ENCODE assay signal across 23 cellular contexts in genomic region chr13:60974296-60974695, GRCh38.
A peak's percentile ranks its signal among the peaks of the same experiment; 100 is the strongest.
DNase-seq lines count a peak whose midpoint lies in the region; ATAC-seq and TF ChIP-seq lines count a peak whose summit lies in the region.
"Had no signal": no experiment of that assay in that cellular context is flagged by ENCODE, and none has a peak within 500 bp of the region (broad histone marks: within the 10 kb centered on the region; RNA-seq: fewer than 3 reads in every experiment).

No MANE protein-coding gene starts in this region.

- no peak overlapping the region for H3K18ac ChIP-seq in trophoblast cell (ENCODE audit: low read length)

- H3K79me2 ChIP-seq in GM23338 (replicated peaks; ENCODE audit: insufficient read depth) (no peaks in the 10 kb centered on the region), trophoblast cell (ENCODE audit: control insufficient read depth, insufficient read depth, low read length, poor library complexity) (no peaks in the 10 kb centered on the region)

- TF ChIP-seq POLR2A in spleen (IDR thresholded peaks at IDR 0.05) = no peak

- no peak overlapping the region for H2AK5ac ChIP-seq in trophoblast cell (ENCODE audit: low read length)

- H4K8ac ChIP-seq in trophoblast cell (ENCODE audit: low read depth, low read length) = no peak overlapping the region

- peaks cover 27% of the 10 kb centered on the region for H3K36me3 Mint-ChIP-seq in GM23338 (ENCODE audit: low read depth)

- H3K9ac ChIP-seq in HUES64 (ENCODE audit: low read depth, low read length) (no peak overlapping the region), iPS-20b (ENCODE audit: low read depth, low read length) (no peak overlapping the region), trophoblast cell (ENCODE audit: low read length) (no peak overlapping the region)
- H3K9ac ChIP-seq: BLaER1 treated with 17β-estradiol and CSF1 and Interleukin-3, amounts not matched to agents 10 nM and 100 nM had no signal

- no peak overlapping the region for H2BK12ac ChIP-seq in trophoblast cell (ENCODE audit: low read length)

- H4K12ac ChIP-seq in trophoblast cell (ENCODE audit: low read depth, low read length) = no peak overlapping the region

- intact Hi-C loops in spleen (cut with DNase I; ENCODE audit: low total_unique reads) = no loop called here

- peaks cover 2% of the 10 kb centered on the region for H3K79me1 ChIP-seq in trophoblast cell (ENCODE audit: low read length)

- H3K27me3 ChIP-seq in GM23338 (ENCODE audit: insufficient read depth) (no peaks in the 10 kb centered on the region), HUES64 (ENCODE audit: insufficient read depth, low read length) (no peaks in the 10 kb centered on the region), iPS-20b (ENCODE audit: insufficient read depth, low read length) (no peaks in the 10 kb centered on the region), trophoblast cell (ENCODE audit: insufficient read depth, low read length) (no peaks in the 10 kb centered on the region), spleen (replicated peaks in 1 of 7) (no peaks in the 10 kb centered on the region)
- H3K27me3 ChIP-seq: BLaER1 treated with 17β-estradiol and CSF1 and Interleukin-3, amounts not matched to agents 10 nM and 100 nM had no signal

- H2AFZ ChIP-seq in GM23338 (no peak overlapping the region), trophoblast cell (ENCODE audit: insufficient read depth, low read length, poor library complexity) (no peak overlapping the region)

- no peak overlapping the region for H3K4me3 Mint-ChIP-seq in GM23338
- H3K4me3 Mint-ChIP-seq: CD4-positive, alpha-beta T cell; HFFc6 had no signal

- 32% methylated on average over 1 of the region's 1 CpG for WGBS in HUES64
- WGBS in trophoblast cell (ENCODE audit: extremely low coverage, insufficient coverage, insufficient read length) = no CpG with 5 or more reads among the region's 1 CpG
- 0 to 21% (median 10%) methylated on average over 1 of the region's 1 CpG for WGBS in spleen, 5 donors

- H2BK5ac ChIP-seq in trophoblast cell (ENCODE audit: low read depth, low read length, poor library complexity) = no peak overlapping the region

- no peaks in the 10 kb centered on the region for H4K20me1 ChIP-seq in GM23338 (replicated peaks; ENCODE audit: insufficient read depth)
- H4K20me1 ChIP-seq: BLaER1 treated with 17β-estradiol and CSF1 and Interleukin-3, amounts not matched to agents 10 nM and 100 nM had no signal

- H3K9me3 Mint-ChIP-seq in GM23338 = peaks cover 20% of the 10 kb centered on the region; the same call in 2 of the 3 replicates

- peaks cover 7% of the 10 kb centered on the region; the same call in 1 of the 2 replicates for H3F3A ChIP-seq in GM23338 (replicated peaks; ENCODE audit: low read depth)

- peak overlapping the region; percentile 78 for H3K27ac Mint-ChIP-seq in GM23338
- H3K27ac Mint-ChIP-seq: CD4-positive, alpha-beta T cell; HFFc6 had no signal

- H3K4me3 ChIP-seq in GM23338 (no peak overlapping the region), HUES64 (ENCODE audit: low read length) (no peak overlapping the region), iPS-20b (ENCODE audit: low read length) (no peak overlapping the region), trophoblast cell (ENCODE audit: low read depth, low read length) (no peak overlapping the region), spleen (no peak overlapping the region)
- H3K4me3 ChIP-seq: A549; BLaER1 treated with 17β-estradiol and CSF1 and Interleukin-3, amounts not matched to agents 10 nM and 100 nM had no signal

- no peak overlapping the region for H2BK120ac ChIP-seq in trophoblast cell (ENCODE audit: insufficient read depth, low read length, poor library complexity)

- ATAC-seq in GM23338 = peak; percentile 26; the same call in 1 of the 3 replicates
- ATAC-seq: A549, Panc1 had no signal

- H3K23ac ChIP-seq in trophoblast cell (ENCODE audit: low read length) = no peak overlapping the region

- H3K27ac ChIP-seq in GM23338 (ENCODE audit: low read depth) (peak overlapping the region; percentile 35; the same call in 1 of the 2 replicates), HUES64 (ENCODE audit: low read depth, low read length) (peak overlapping the region; percentile 45; the same call in 1 of the 2 replicates), iPS-20b (ENCODE audit: low read length) (peak overlapping the region; percentile 30), trophoblast cell (ENCODE audit: low read depth, low read length) (peak overlapping the region; percentile 59), spleen (no peak overlapping the region)
- H3K27ac ChIP-seq: A549; BLaER1 treated with 17β-estradiol and CSF1 and Interleukin-3, amounts not matched to agents 10 nM and 100 nM; RWPE1 had no signal

- peaks cover 27% of the 10 kb centered on the region for H3K4me1 Mint-ChIP-seq in GM23338

- peak; percentile 21 for DNase-seq in GM23338 (ENCODE audit: low spot score)
- DNase-seq in trophoblast cell = no peak
- DNase-seq in stimulated activated naive CD4-positive, alpha-beta T cell treated with Interleukin-2 at 50 U/mL for 16 hours (lab: John Stamatoyannopoulos, UW) = no peak
- no peak for DNase-seq in spleen
- DNase-seq in germinal center (ENCODE audit: low spot score) = no peak
- DNase-seq: AML-193; CD4-positive, alpha-beta T cell; H7; HFFc6; Karpas-422; NCI-H1092 treated with DMSO at 0.1 percent for 48 hours; NCI-H146; NCI-H1930; NCI-H2107; NCI-H446 treated with DMSO at 0.1 percent for 48 hours; NCI-H526 treated with DMSO at 0.1 percent for 48 hours; SHP77 had no signal

- no peak overlapping the region for H3K14ac ChIP-seq in trophoblast cell (ENCODE audit: low read length)

- peaks cover 8% of the 10 kb centered on the region; the same call in 1 of the 2 replicates for H3K4me1 ChIP-seq in GM23338 (ENCODE audit: insufficient read depth)
- peaks cover 2% of the 10 kb centered on the region; the same call in 1 of the 2 replicates for H3K4me1 ChIP-seq in HUES64 (ENCODE audit: insufficient read depth, low read length)
- H3K4me1 ChIP-seq in iPS-20b (ENCODE audit: insufficient read depth, low read length) = peaks cover 3% of the 10 kb centered on the region; the same call in 1 of the 2 replicates
- H3K4me1 ChIP-seq in trophoblast cell (ENCODE audit: control insufficient read depth in 1 of 2, insufficient read depth in 2 of 2, low read length in 2 of 2) = no peaks in the 10 kb centered on the region
- no peaks in the 10 kb centered on the region for H3K4me1 ChIP-seq in spleen
- H3K4me1 ChIP-seq: A549; BLaER1 treated with 17β-estradiol and CSF1 and Interleukin-3, amounts not matched to agents 10 nM and 100 nM had no signal

- 0 out of 2 replicates have a peak, but pooled peaks cover 4% of the 10 kb centered on the region for H3K9me2 ChIP-seq in GM23338 (ENCODE audit: insufficient read depth)

- no peak overlapping the region for H3K4ac ChIP-seq in trophoblast cell (ENCODE audit: low read depth, low read length)

- TF ChIP-seq CTCF in GM23338 (conservative IDR thresholded peaks at IDR 0.05; ENCODE audit: low read depth in 2 of 2) = no peak
- TF ChIP-seq CTCF in spleen (IDR thresholded peaks at IDR 0.05 in 8 of 11, conservative IDR thresholded peaks at IDR 0.05 in 3 of 11) = no peak

- H3K27me3 Mint-ChIP-seq in GM23338 (ENCODE audit: insufficient read depth, low read depth, poor library complexity) = peaks cover 6% of the 10 kb centered on the region
- H3K27me3 Mint-ChIP-seq: CD4-positive, alpha-beta T cell had no signal

- H3K36me3 ChIP-seq in GM23338 (ENCODE audit: insufficient read depth) = no peaks in the 10 kb centered on the region
- H3K36me3 ChIP-seq in HUES64 (ENCODE audit: insufficient read depth, low read length) = no peaks in the 10 kb centered on the region
- H3K36me3 ChIP-seq in iPS-20b (ENCODE audit: insufficient read depth, low read depth, low read length) = no peaks in the 10 kb centered on the region
- no peaks in the 10 kb centered on the region for H3K36me3 ChIP-seq in trophoblast cell (ENCODE audit: control insufficient read depth in 1 of 2, insufficient read depth in 2 of 2, low read length in 2 of 2)
- no peaks in the 10 kb centered on the region for H3K36me3 ChIP-seq in spleen
- H3K36me3 ChIP-seq: BLaER1 treated with 17β-estradiol and CSF1 and Interleukin-3, amounts not matched to agents 10 nM and 100 nM had no signal

- no peak overlapping the region for H4K91ac ChIP-seq in trophoblast cell (ENCODE audit: low read depth, low read length)

- H3K4me2 ChIP-seq in GM23338 (no peak overlapping the region), trophoblast cell (ENCODE audit: low read length) (no peak overlapping the region)
- H3K4me2 ChIP-seq: A549; BLaER1 treated with 17β-estradiol and CSF1 and Interleukin-3, amounts not matched to agents 10 nM and 100 nM had no signal

- H3K9me3 ChIP-seq in HUES64 (ENCODE audit: insufficient read depth, low read depth, low read length) = no peaks in the 10 kb centered on the region; the same call in 1 of the 2 replicates
- no peaks in the 10 kb centered on the region for H3K9me3 ChIP-seq in iPS-20b (ENCODE audit: insufficient read depth, low read depth, low read length)
- H3K9me3 ChIP-seq in trophoblast cell (ENCODE audit: insufficient read depth, low read depth, low read length) = no peaks in the 10 kb centered on the region
- peaks cover 0 to 11% (median 3%) of the 10 kb centered on the region in 8 donors for H3K9me3 ChIP-seq in spleen
- H3K9me3 ChIP-seq: A549 had no signal

TF ChIP-seq in GM23338, 12 proteins besides CTCF, POLR2A, EP300 and RAD21:
- TF ChIP-seq POLR2AphosphoS5 (IDR thresholded peaks at IDR 0.05; ENCODE audit: low read depth) (no peak), ZNF114 (CRISPR knock-in tag; IDR thresholded peaks at IDR 0.05) (no peak), NANOG (IDR thresholded peaks at IDR 0.05; ENCODE audit: borderline replicate concordance) (no peak), ZNF331 (CRISPR knock-in tag; IDR thresholded peaks at IDR 0.05; ENCODE audit: low read depth) (no peak)
- TF ChIP-seq, protein P1, sequence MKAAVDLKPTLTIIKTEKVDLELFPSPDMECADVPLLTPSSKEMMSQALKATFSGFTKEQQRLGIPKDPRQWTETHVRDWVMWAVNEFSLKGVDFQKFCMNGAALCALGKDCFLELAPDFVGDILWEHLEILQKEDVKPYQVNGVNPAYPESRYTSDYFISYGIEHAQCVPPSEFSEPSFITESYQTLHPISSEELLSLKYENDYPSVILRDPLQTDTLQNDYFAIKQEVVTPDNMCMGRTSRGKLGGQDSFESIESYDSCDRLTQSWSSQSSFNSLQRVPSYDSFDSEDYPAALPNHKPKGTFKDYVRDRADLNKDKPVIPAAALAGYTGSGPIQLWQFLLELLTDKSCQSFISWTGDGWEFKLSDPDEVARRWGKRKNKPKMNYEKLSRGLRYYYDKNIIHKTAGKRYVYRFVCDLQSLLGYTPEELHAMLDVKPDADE (IDR thresholded peaks at IDR 0.05) = no peak

Comparison
In these comparisons a context has a peak if more than half of its experiments do, and no peak if none do; other contexts are left out.
1. H3K27ac ChIP-seq: peak in GM23338 (single experiment), HUES64 (single experiment), iPS-20b (single experiment) and trophoblast cell (single experiment); none in spleen (0 of 8).